In genomic region chr1:173476664-173477285, GRCh38 we compare ENCODE assay signal across 8 cellular contexts. TPM values are rescaled to one million over a fixed set of nuclear protein-coding genes. Genes with fewer than 3 reads are reported as not detected.
DNase-seq lines count a peak whose midpoint lies in the region; ATAC-seq, FAIRE-seq and TF ChIP-seq lines count a peak whose summit lies in the region.

No MANE protein-coding gene starts in this region.

- H3K27me3 ChIP-seq in ascending aorta (no peaks in the 10 kb centered on the region), hepatocyte (no peaks in the 10 kb centered on the region)

- H3K4me3 Mint-ChIP-seq in T-helper 17 cell: peak overlapping the region; percentile 90

- peaks cover 26% of the 10 kb centered on the region for H4K20me1 ChIP-seq in hepatocyte (ENCODE audit: insufficient read depth, poor library complexity, severe bottlenecking)

- H3K27ac ChIP-seq in ascending aorta: peak overlapping the region; percentile 99
- H3K27ac ChIP-seq in hepatocyte: peak overlapping the region; percentile 96

- peak; percentile 66 for FAIRE-seq in GM18507 (lab: Jason Lieb, UNC)

- peaks cover 43% of the 10 kb centered on the region for H3K4me1 Mint-ChIP-seq in T-helper 17 cell

- H2AFZ ChIP-seq in hepatocyte: peak overlapping the region; percentile 82

- no peaks in the 10 kb centered on the region for H3K27me3 Mint-ChIP-seq in T-helper 17 cell

- H3K36me3 ChIP-seq in ascending aorta (peaks cover 7 to 11% of the 10 kb centered on the region in 2 donors), hepatocyte (replicated peaks; ENCODE audit: insufficient read depth, low read depth) (no peaks in the 10 kb centered on the region)

- H3K9me2 ChIP-seq in hepatocyte (replicated peaks; ENCODE audit: insufficient read depth): no peaks in the 10 kb centered on the region

- H3K4me3 ChIP-seq in ascending aorta: peak overlapping the region; percentile 88 to 95
- H3K4me3 ChIP-seq in hepatocyte: peak overlapping the region; percentile 83

- DNase-seq in GM18507 (ENCODE audit: extremely low spot score, insufficient read length, low read depth) (peak; percentile 76), NCI-H187 (lab: John Stamatoyannopoulos, UW) (peak; percentile 92 to 97), T-helper 17 cell (peak; percentile 59 to 81 (median 81)), ascending aorta (ENCODE audit: low spot score in 2 of 2) (peak; percentile 64 to 93), hepatocyte (ENCODE audit: low spot score) (peak; percentile 95), renal cortical epithelial cell (ENCODE audit: low read depth) (peak; percentile 59)
- DNase-seq in effector CD8-positive, alpha-beta T cell (lab: John Stamatoyannopoulos, UW): no peak

- ATAC-seq in HG02943 (IDR thresholded peaks at IDR 0.05; ENCODE audit: low read depth, unreplicated experiment) (peak; percentile 97), T-helper 17 cell (peak; percentile 84)

- WGBS in hepatocyte (ENCODE audit: low lambda C conversion rate, missing lambda C conversion rate): under 1% methylated on average over 24 of the region's 62 CpGs

- peak overlapping the region; percentile 93 for H3K4me2 ChIP-seq in hepatocyte

- peaks cover 49% of the 10 kb centered on the region for H3K79me2 ChIP-seq in hepatocyte

- peak in 1 of 3 experiments; percentile 5 for TF ChIP-seq CTCF in ascending aorta (IDR thresholded peaks at IDR 0.05)
- no peak for TF ChIP-seq CTCF in hepatocyte (IDR thresholded peaks at IDR 0.05; ENCODE audit: poor library complexity)

- peaks cover 4% of the 10 kb centered on the region for H3K36me3 Mint-ChIP-seq in T-helper 17 cell (ENCODE audit: low read depth)

- H3K4me1 ChIP-seq in ascending aorta (peaks cover 12 to 37% of the 10 kb centered on the region in 2 donors), hepatocyte (ENCODE audit: insufficient read depth) (peaks cover 34% of the 10 kb centered on the region)

- intact Hi-C loops in ascending aorta (cut with DNase I): loop anchor here (1.0 to 10.0 kb wide), 7 partner anchors 46 to 1528 kb away; partner anchors contain the start of genes CENPL, DARS2, GAS5 and KLHL20

- H3K27ac Mint-ChIP-seq in T-helper 17 cell: peak overlapping the region; percentile 96

- H3K9me3 ChIP-seq in T-helper 17 cell (ENCODE audit: control insufficient read depth, low read length, poor library complexity, severe bottlenecking): no peaks in the 10 kb centered on the region
- no peaks in the 10 kb centered on the region for H3K9me3 ChIP-seq in ascending aorta
- no peaks in the 10 kb centered on the region for H3K9me3 ChIP-seq in hepatocyte (ENCODE audit: low read depth)

RNA-seq across cellular contexts. Expression of gene PRDX6, which starts 0.4 kb away (rescaled TPM):
- total RNA-seq in T-helper 17 cell (100 to 1,000 TPM in 1 of 2 donors, 10 to 100 TPM in 1; 66.4 to 125 TPM), ascending aorta (163 TPM), hepatocyte (350 and 371 TPM in 2 replicates), renal cortical epithelial cell (354 and 387 TPM in 2 replicates)
- 400 and 401 TPM in 2 replicates for polyA plus RNA-seq in hepatocyte
